In genomic region chr7:115085421-115085820, GRCh38 we compare ENCODE assay signal across 24 cellular contexts.
"Had no signal": no experiment of that assay in that cellular context is flagged by ENCODE, and none has a peak within 500 bp of the region (broad histone marks: within the 10 kb centered on the region; RNA-seq: fewer than 3 reads in every experiment).

No MANE protein-coding gene starts in this region.

- H3K27ac ChIP-seq: heart left ventricle, left ventricle myocardium inferior, lower lobe of right lung, neural progenitor cell, pancreas, suprapubic skin, thyroid gland, upper lobe of left lung, uterus had no signal

- H3K9me3 ChIP-seq: heart left ventricle, left ventricle myocardium inferior, lower lobe of right lung, pancreas, suprapubic skin, thyroid gland, upper lobe of left lung, uterus had no signal

- H3K36me3 Mint-ChIP-seq: memory B cell; natural killer cell treated with Interleukin-12 subunit alpha and Interleukin-12 subunit beta and Interleukin-15 and Interleukin-18, amount 100 ng/mL, for 72 hours; neural progenitor cell had no signal

- H3K4me3 ChIP-seq: heart left ventricle, left ventricle myocardium inferior, lower lobe of right lung, neural progenitor cell, pancreas, suprapubic skin, thyroid gland, upper lobe of left lung, uterus had no signal

- H3K4me1 ChIP-seq: neural progenitor cell had no signal

- ATAC-seq: heart left ventricle; lower lobe of right lung; right cardiac atrium; stimulated activated naive CD8-positive, alpha-beta T cell treated with anti-CD3 and anti-CD28 coated beads, Interleukin-15, Interleukin-2, amounts not matched to agents 100 U/mL and 50 U/mL, for 24 hours had no signal

- H3K9me3 Mint-ChIP-seq: dendritic cell treated with granulocyte-macrophage colony-stimulating factor and Interleukin-4, amounts not matched to agents 40 ng/mL and 50 ng/mL, for 4 days; memory B cell; natural killer cell treated with Interleukin-12 subunit alpha and Interleukin-12 subunit beta and Interleukin-15 and Interleukin-18, amount 100 ng/mL, for 72 hours; neural progenitor cell had no signal

- H3K27ac Mint-ChIP-seq: dendritic cell treated with granulocyte-macrophage colony-stimulating factor and Interleukin-4, amounts not matched to agents 40 ng/mL and 50 ng/mL, for 4 days; memory B cell; natural killer cell treated with Interleukin-12 subunit alpha and Interleukin-12 subunit beta and Interleukin-15 and Interleukin-18, amount 100 ng/mL, for 72 hours; neural progenitor cell; progenitor cell of endocrine pancreas had no signal

- H3K4me1 Mint-ChIP-seq: memory B cell, neural progenitor cell had no signal

- H2AFZ ChIP-seq: neural progenitor cell had no signal

- H3K36me3 ChIP-seq: heart left ventricle, left ventricle myocardium inferior, lower lobe of right lung, neural progenitor cell, pancreas, suprapubic skin, thyroid gland, upper lobe of left lung, uterus had no signal

- DNase-seq: erythroblast; heart left ventricle; hypothalamus; left ventricle myocardium inferior; lower lobe of right lung; nucleus accumbens; pancreas; right cardiac atrium; small intestine; stimulated activated CD4-positive, alpha-beta T cell treated with anti-CD3 and anti-CD28 coated beads, Interleukin-12 subunit alpha, Interleukin-12 subunit beta, amount 100 ng/mL, for 4 hours; stimulated activated naive CD8-positive, alpha-beta T cell treated with anti-CD3 and anti-CD28 coated beads, Interleukin-15, Interleukin-2, amounts not matched to agents 100 U/mL and 50 U/mL, for 24 hours; thyroid gland; upper lobe of left lung; uterus had no signal

- H3K4me3 Mint-ChIP-seq: dendritic cell treated with granulocyte-macrophage colony-stimulating factor and Interleukin-4, amounts not matched to agents 40 ng/mL and 50 ng/mL, for 4 days; memory B cell; mesothelial cell of epicardium; natural killer cell treated with Interleukin-12 subunit alpha and Interleukin-12 subunit beta and Interleukin-15 and Interleukin-18, amount 100 ng/mL, for 72 hours; neural progenitor cell had no signal

- H3K4me2 ChIP-seq: neural progenitor cell had no signal

- H3K9ac ChIP-seq: neural progenitor cell had no signal

- FAIRE-seq: colon, frontal cortex, islet of Langerhans, pancreas, small intestine had no signal

- H3K27me3 ChIP-seq: heart left ventricle, neural progenitor cell, pancreas, suprapubic skin, thyroid gland, upper lobe of left lung, uterus had no signal
